30 cellular contexts compared by ENCODE assay signal in the genomic region with DNA sequence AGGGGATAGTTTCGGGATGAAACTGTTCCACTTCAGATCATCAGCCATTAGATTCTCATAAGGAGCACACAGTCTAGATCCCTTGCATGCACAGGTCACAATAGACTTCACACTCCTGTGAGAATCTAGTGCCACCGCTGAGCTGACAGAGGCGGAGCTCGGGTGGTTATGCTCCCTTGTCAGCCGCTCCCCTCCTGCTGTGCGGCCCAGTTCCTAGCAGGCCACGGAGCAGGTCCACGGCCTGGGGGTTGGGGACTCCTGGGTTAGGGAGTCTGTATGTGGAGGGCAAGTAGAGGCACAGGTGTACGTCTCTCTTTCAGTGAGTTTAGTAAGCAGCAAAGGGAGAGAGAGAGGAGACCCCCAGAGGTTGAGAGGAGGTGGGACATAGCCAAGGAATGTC. TPM values are rescaled to one million over a fixed set of nuclear protein-coding genes. Genes with fewer than 3 reads are reported as not detected.
"Had no signal": no experiment of that assay in that cellular context is flagged by ENCODE, and none has a peak within 500 bp of the region (broad histone marks: within the 10 kb centered on the region; RNA-seq: fewer than 3 reads in every experiment).

No MANE protein-coding gene starts in this region.

- H3K27ac Mint-ChIP-seq: mesothelial cell of epicardium; stimulated activated memory B cell treated with anti-CD40 and anti-IgM and Interleukin-4, amounts not matched to agents 10 μg/mL and 1 μg/mL and 100 μg/mL, for 72 hours had no signal

- H3K9me3 ChIP-seq: esophagus muscularis mucosa, gastroesophageal sphincter, heart left ventricle, mucosa of descending colon, psoas muscle, testis, tibial artery, upper lobe of left lung had no signal

- DNase-seq: dermis blood vessel endothelial cell; effector memory CD4-positive, alpha-beta T cell; foreskin keratinocyte; heart left ventricle; kidney; mesenchymal stem cell; mucosa of descending colon; naive B cell; psoas muscle; right cardiac atrium; spleen; stimulated activated CD4-positive, alpha-beta T cell treated with anti-CD3 and anti-CD28 coated beads, Interleukin-4, amount 100 ng/mL, for 4 hours; stimulated activated naive CD8-positive, alpha-beta T cell treated with anti-CD3 and anti-CD28 coated beads, Interleukin-15, Interleukin-2, amounts not matched to agents 100 U/mL and 50 U/mL, for 24 hours; substantia nigra; testis; upper lobe of left lung had no signal

- H3K36me3 Mint-ChIP-seq: natural killer cell treated with Interleukin-12 subunit alpha and Interleukin-12 subunit beta and Interleukin-15 and Interleukin-18, amount 100 ng/mL, for 72 hours had no signal

- H2AFZ ChIP-seq: hepatocyte had no signal

- H3K4me3 ChIP-seq: coronary artery, esophagus muscularis mucosa, gastroesophageal sphincter, heart left ventricle, hepatocyte, mucosa of descending colon, psoas muscle, skin epidermis, spleen, testis, tibial artery, upper lobe of left lung had no signal

- H3K4me1 ChIP-seq: foreskin keratinocyte had no signal

- H3K4me3 Mint-ChIP-seq: mesothelial cell of epicardium; natural killer cell treated with Interleukin-12 subunit alpha and Interleukin-12 subunit beta and Interleukin-15 and Interleukin-18, amount 100 ng/mL, for 72 hours; neural crest cell; stimulated activated memory B cell treated with anti-CD40 and anti-IgM and Interleukin-4, amounts not matched to agents 10 μg/mL and 1 μg/mL and 100 μg/mL, for 72 hours had no signal

- FAIRE-seq: endothelial cell of umbilical vein, kidney, urothelium cell line had no signal

- H3K27me3 ChIP-seq: esophagus muscularis mucosa, foreskin keratinocyte, heart left ventricle, hepatocyte, testis, upper lobe of left lung had no signal

- H3K4me2 ChIP-seq: hepatocyte had no signal

- H3K27ac ChIP-seq: coronary artery, esophagus muscularis mucosa, foreskin keratinocyte, gastroesophageal sphincter, heart left ventricle, hepatocyte, psoas muscle, skin epidermis, spleen, testis, tibial artery, upper lobe of left lung had no signal

- ATAC-seq: foreskin keratinocyte; gastroesophageal sphincter; heart left ventricle; left lobe of liver; mucosa of descending colon; natural killer cell treated with Interleukin-12 subunit alpha and Interleukin-12 subunit beta and Interleukin-15 and Interleukin-18, amount 100 ng/mL, for 72 hours; psoas muscle; right cardiac atrium; stimulated activated memory B cell treated with anti-CD40 and anti-IgM and Interleukin-4, amounts not matched to agents 10 μg/mL and 1 μg/mL and 100 μg/mL, for 72 hours; stimulated activated naive CD8-positive, alpha-beta T cell treated with anti-CD3 and anti-CD28 coated beads, Interleukin-15, Interleukin-2, amounts not matched to agents 100 U/mL and 50 U/mL, for 24 hours had no signal

- H3K79me2 ChIP-seq: hepatocyte had no signal

- H3K36me3 ChIP-seq: esophagus muscularis mucosa, gastroesophageal sphincter, heart left ventricle, spleen, tibial artery, upper lobe of left lung had no signal

- H3K9me3 Mint-ChIP-seq: natural killer cell treated with Interleukin-12 subunit alpha and Interleukin-12 subunit beta and Interleukin-15 and Interleukin-18, amount 100 ng/mL, for 72 hours had no signal

RNA-seq across cellular contexts. Expression of a gene that starts 30.5 kb away (rescaled TPM):
- total RNA-seq: left lobe of liver; natural killer cell treated with Interleukin-12 subunit alpha and Interleukin-12 subunit beta and Interleukin-15 and Interleukin-18, amount 100 ng/mL, for 72 hours had no signal
- polyA plus RNA-seq: fibroblast of lung had no signal
